Comparison of ENCODE assay signal across 27 cellular contexts in genomic region chr4:101862595-101862994, GRCh38.
DNase-seq lines count a peak whose midpoint lies in the region; ATAC-seq and TF ChIP-seq lines count a peak whose summit lies in the region.
"Had no signal": no experiment of that assay in that cellular context is flagged by ENCODE, and none has a peak within 500 bp of the region (broad histone marks: within the 10 kb centered on the region; RNA-seq: fewer than 3 reads in every experiment).

No MANE protein-coding gene starts in this region.

- peaks cover 14% of the 10 kb centered on the region for H3K27me3 Mint-ChIP-seq in activated naive CD4-positive, alpha-beta T cell treated with anti-CD3 and anti-CD28 coated beads for 36 hours (ENCODE audit: low read depth)

- CTCF ChIA-PET in activated naive CD4-positive, alpha-beta T cell treated with anti-CD3 and anti-CD28 coated beads for 36 hours (lab: Charles Lee): no interaction called here

- no peaks in the 10 kb centered on the region for H3K4me1 Mint-ChIP-seq in activated naive CD4-positive, alpha-beta T cell treated with anti-CD3 and anti-CD28 coated beads for 36 hours (ENCODE audit: low read depth)
- H3K4me1 Mint-ChIP-seq: nephron had no signal

- H3K4me1 ChIP-seq in DOHH2 (ENCODE audit: control insufficient read depth, low read length): peaks cover 32% of the 10 kb centered on the region
- H3K4me1 ChIP-seq: stomach, tibial artery had no signal

- H3K36me3 ChIP-seq in DOHH2 (ENCODE audit: control insufficient read depth, low read length): no peaks in the 10 kb centered on the region
- H3K36me3 ChIP-seq: brain microvascular endothelial cell, stomach, tibial artery had no signal

- peak overlapping the region; percentile 44 for H3K4me3 ChIP-seq in DOHH2 (ENCODE audit: low read length)
- H3K4me3 ChIP-seq: A549, lung, mucosa of descending colon, stomach, tibial artery had no signal

- H3K9me3 Mint-ChIP-seq in activated naive CD4-positive, alpha-beta T cell treated with anti-CD3 and anti-CD28 coated beads for 36 hours: no peaks in the 10 kb centered on the region

- ATAC-seq in GM21423 (IDR thresholded peaks at IDR 0.05; ENCODE audit: unreplicated experiment) (peak; percentile 53), HG03565 (IDR thresholded peaks at IDR 0.05; ENCODE audit: unreplicated experiment) (peak; percentile 70), esophagus mucosa (no peak), GM19467 (IDR thresholded peaks at IDR 0.05; ENCODE audit: unreplicated experiment) (no peak)
- ATAC-seq: A549, mucosa of descending colon, Panc1 had no signal

- H3K4me3 Mint-ChIP-seq in activated naive CD4-positive, alpha-beta T cell treated with anti-CD3 and anti-CD28 coated beads for 36 hours: no peak overlapping the region
- H3K4me3 Mint-ChIP-seq: nephron had no signal

- H3K9me2 ChIP-seq in DOHH2 (replicated peaks; ENCODE audit: control insufficient read depth, low read length): no peaks in the 10 kb centered on the region

- H3F3A ChIP-seq in DOHH2 (ENCODE audit: control insufficient read depth, insufficient read depth): no peaks in the 10 kb centered on the region

- H3K79me2 ChIP-seq in DOHH2 (ENCODE audit: control insufficient read depth, low read length): no peaks in the 10 kb centered on the region

- DNase-seq in germinal center (ENCODE audit: low spot score): peak; percentile 55
- DNase-seq in NCI-H82 (lab: John Stamatoyannopoulos, UW): no peak
- DNase-seq in activated naive CD4-positive, alpha-beta T cell treated with anti-CD3 and anti-CD28 coated beads for 36 hours: no peak
- DNase-seq: activated CD4-positive, alpha-beta T cell treated with anti-CD3 and anti-CD28 coated beads, Interleukin-2, amount 50 U/mL, for 4 hours; activated naive CD4-positive, alpha-beta T cell treated with anti-CD3 and anti-CD28 coated beads, Interleukin-2, amount 50 U/mL, for 16 hours; AML-193; amniotic stem cell; brain microvascular endothelial cell; HCEC 1CT; mucosa of descending colon; NCI-H1092; NCI-H187; NCI-H2171 treated with DMSO at 0.1 percent for 48 hours; NCI-H524; SHP77; stomach; tibial artery had no signal

- no peaks in the 10 kb centered on the region for H3K9me3 ChIP-seq in DOHH2 (ENCODE audit: control insufficient read depth, insufficient read depth, low read length)
- H3K9me3 ChIP-seq: mucosa of descending colon, stomach, tibial artery had no signal

- H3K27ac Mint-ChIP-seq in activated naive CD4-positive, alpha-beta T cell treated with anti-CD3 and anti-CD28 coated beads for 36 hours: no peak overlapping the region
- H3K27ac Mint-ChIP-seq: nephron had no signal

- no peaks in the 10 kb centered on the region for H4K20me1 ChIP-seq in DOHH2 (ENCODE audit: control insufficient read depth, insufficient read depth, low read depth, low read length)

- intact Hi-C loops in activated naive CD4-positive, alpha-beta T cell treated with anti-CD3 and anti-CD28 coated beads for 36 hours (cut with micrococcal nuclease): no loop called here

- H3K27ac ChIP-seq in DOHH2 (ENCODE audit: low read depth, low read length): peak overlapping the region; percentile 24; the same call in 1 of the 2 replicates
- H3K27ac ChIP-seq: A549, brain microvascular endothelial cell, stomach, tibial artery, VCaP had no signal

- H3K4me2 ChIP-seq in DOHH2 (ENCODE audit: low read length): peak overlapping the region; percentile 51
- H3K4me2 ChIP-seq: A549 had no signal

- H3K27me3 ChIP-seq in DOHH2 (ENCODE audit: control insufficient read depth, low read length): no peaks in the 10 kb centered on the region
- H3K27me3 ChIP-seq: brain microvascular endothelial cell, stomach, tibial artery had no signal

- H3K36me3 Mint-ChIP-seq in activated naive CD4-positive, alpha-beta T cell treated with anti-CD3 and anti-CD28 coated beads for 36 hours (ENCODE audit: low read depth): no peaks in the 10 kb centered on the region

- TF ChIP-seq CTCF in DOHH2 (IDR thresholded peaks at IDR 0.05; ENCODE audit: low read depth, low read length, poor library complexity, severe bottlenecking): no peak

Comparison
In these comparisons a context has a peak if more than half of its experiments do, and no peak if none do; other contexts are left out.
1. ATAC-seq: peak in GM21423 (single experiment) and HG03565 (single experiment); none in esophagus mucosa (single experiment) and GM19467 (single experiment).